In the genomic region with DNA sequence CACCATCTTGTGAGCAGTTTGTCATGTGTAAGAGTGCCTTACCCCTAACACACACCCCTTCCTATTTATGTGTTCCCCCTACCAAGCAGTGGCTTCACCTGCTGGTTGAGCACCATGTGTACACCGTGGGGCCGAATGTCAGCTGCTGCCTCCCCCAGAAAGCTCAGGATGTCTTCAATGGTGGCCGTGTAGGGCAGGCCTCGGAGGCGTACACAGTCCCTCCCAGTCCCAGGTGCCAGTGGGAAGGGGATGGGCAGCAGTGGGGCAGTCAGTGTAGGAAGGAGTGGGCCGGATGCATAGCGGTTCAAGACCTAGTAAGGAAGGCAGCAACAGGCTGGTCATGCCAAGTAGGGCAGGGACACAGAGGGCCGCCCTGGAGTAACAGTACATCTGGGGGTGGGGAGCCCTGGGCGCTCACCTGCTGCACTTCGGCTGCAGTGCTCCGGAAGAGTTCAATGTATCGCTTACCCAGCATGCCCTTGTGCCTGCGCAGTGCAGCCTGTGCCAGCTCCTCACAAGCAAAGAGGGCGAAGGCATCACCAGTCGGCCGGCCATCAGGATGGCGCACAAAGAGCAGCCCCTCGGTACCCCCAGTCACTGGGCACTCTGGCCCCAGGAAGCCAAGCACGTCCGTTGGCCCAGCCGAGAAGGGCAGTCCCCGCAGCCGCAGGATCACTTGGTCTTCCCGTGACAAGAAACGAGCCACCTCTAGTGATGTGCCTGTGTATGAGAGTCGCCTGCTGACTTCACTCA, we compare ENCODE assay signal across 19 cellular contexts. TPM values are rescaled to one million over a fixed set of nuclear protein-coding genes. Genes with fewer than 3 reads are reported as not detected.
DNase-seq lines count a peak whose midpoint lies in the region; ATAC-seq, FAIRE-seq and TF ChIP-seq lines count a peak whose summit lies in the region.
"Had no signal": no experiment of that assay in that cellular context is flagged by ENCODE, and none has a peak within 500 bp of the region (broad histone marks: within the 10 kb centered on the region; RNA-seq: fewer than 3 reads in every experiment).

No MANE protein-coding gene starts in this region.

- POLR2A ChIA-PET in activated CD8-positive, alpha-beta T cell treated with anti-CD3 and anti-CD28 coated beads for 36 hours (lab: Charles Lee), result interaction anchor here (0.6 to 1.4 kb wide), 2 partner anchors 13 to 36 kb away, joined by 3 read pairs; a partner anchor contains a TSS
- POLR2A ChIA-PET in activated CD8-positive, alpha-beta T cell treated with anti-CD3 and anti-CD28 coated beads, Interleukin-2, amount 10 ng/mL, durations not matched to agents 7 days and 5 days (lab: Charles Lee), result no interaction called here

- H3K27ac Mint-ChIP-seq in activated CD8-positive, alpha-beta T cell treated with anti-CD3 and anti-CD28 coated beads for 36 hours, result peak overlapping the region; percentile 3
- H3K27ac Mint-ChIP-seq in activated CD8-positive, alpha-beta T cell treated with anti-CD3 and anti-CD28 coated beads, Interleukin-2, amount 10 ng/mL, durations not matched to agents 7 days and 5 days, result no peak overlapping the region
- peak overlapping the region; percentile 69 for H3K27ac Mint-ChIP-seq in T-helper 17 cell

- WGBS in stomach, 5 donors, result 80 to 88% (median 83%) methylated on average over 20 to 26 of the region's 26 CpGs

- H3K36me3 Mint-ChIP-seq in activated CD8-positive, alpha-beta T cell treated with anti-CD3 and anti-CD28 coated beads for 36 hours (ENCODE audit: low read depth), result peaks cover 7% of the 10 kb centered on the region
- H3K36me3 Mint-ChIP-seq in activated CD8-positive, alpha-beta T cell treated with anti-CD3 and anti-CD28 coated beads, Interleukin-2, amount 10 ng/mL, durations not matched to agents 7 days and 5 days (ENCODE audit: low read depth), result peaks cover 30% of the 10 kb centered on the region
- H3K36me3 Mint-ChIP-seq in T-helper 17 cell (ENCODE audit: low read depth), result no peaks in the 10 kb centered on the region

- no peak overlapping the region for H3K4me3 ChIP-seq in kidney (ENCODE audit: low read length in 2 of 2)
- H3K4me3 ChIP-seq in stomach, result no peak overlapping the region
- H3K4me3 ChIP-seq: A549; BLaER1 treated with 17β-estradiol and CSF1 and Interleukin-3, amounts not matched to agents 10 nM and 100 nM had no signal

- H3K4me1 Mint-ChIP-seq in activated CD8-positive, alpha-beta T cell treated with anti-CD3 and anti-CD28 coated beads for 36 hours (ENCODE audit: low read depth), result peaks cover 44% of the 10 kb centered on the region
- H3K4me1 Mint-ChIP-seq in activated CD8-positive, alpha-beta T cell treated with anti-CD3 and anti-CD28 coated beads, Interleukin-2, amount 10 ng/mL, durations not matched to agents 7 days and 5 days (ENCODE audit: low read depth), result peaks cover 46% of the 10 kb centered on the region
- H3K4me1 Mint-ChIP-seq in T-helper 17 cell, result peaks cover 24% of the 10 kb centered on the region

- H3K27ac ChIP-seq in kidney (ENCODE audit: low read depth in 2 of 2, low read length in 2 of 2) (no peak overlapping the region), stomach (no peak overlapping the region)
- H3K27ac ChIP-seq: A549 had no signal

- no peaks in the 10 kb centered on the region for H3K9me3 Mint-ChIP-seq in activated CD8-positive, alpha-beta T cell treated with anti-CD3 and anti-CD28 coated beads for 36 hours
- H3K9me3 Mint-ChIP-seq in activated CD8-positive, alpha-beta T cell treated with anti-CD3 and anti-CD28 coated beads, Interleukin-2, amount 10 ng/mL, durations not matched to agents 7 days and 5 days (ENCODE audit: insufficient read depth), result no peaks in the 10 kb centered on the region

- no peak for TF ChIP-seq POLR2A in stomach (IDR thresholded peaks at IDR 0.05)

- DNase-seq in activated CD8-positive, alpha-beta T cell treated with anti-CD3 and anti-CD28 coated beads for 36 hours, result no peak
- no peak for DNase-seq in activated CD8-positive, alpha-beta T cell treated with anti-CD3 and anti-CD28 coated beads, Interleukin-2, amount 10 ng/mL, durations not matched to agents 7 days and 5 days
- DNase-seq in T-helper 17 cell (no peak), kidney (peak; percentile 69), posterior vena cava (ENCODE audit: low spot score) (peak; percentile 55), left ventricle myocardium superior (no peak), stomach (no peak)
- DNase-seq: CD8-positive, alpha-beta memory T cell; DMS79 treated with DMSO at 0.1 percent for 48 hours; NCI-H1105 treated with DMSO at 0.1 percent for 48 hours; NCI-H1694 treated with DMSO at 0.1 percent for 48 hours; NCI-H2107; NCI-H226; NCI-H524 treated with DMSO at 0.1 percent for 48 hours had no signal

- H3K27me3 ChIP-seq in stomach, result peaks cover 0 to 5% (median 0%) of the 10 kb centered on the region in 3 donors
- H3K27me3 ChIP-seq: BLaER1 treated with 17β-estradiol and CSF1 and Interleukin-3, amounts not matched to agents 10 nM and 100 nM had no signal

- H3K4me1 ChIP-seq in kidney (ENCODE audit: control insufficient read depth in 1 of 2, insufficient read depth in 1 of 2, low read depth in 1 of 2, low read length in 2 of 2) (peaks cover 23 to 26% of the 10 kb centered on the region in 2 donors), stomach (peaks cover 36 to 80% (median 60%) of the 10 kb centered on the region in 4 donors)

- no peaks in the 10 kb centered on the region for H3K9me3 ChIP-seq in T-helper 17 cell (ENCODE audit: control insufficient read depth, low read length, poor library complexity, severe bottlenecking)
- no peaks in the 10 kb centered on the region for H3K9me3 ChIP-seq in kidney (ENCODE audit: control insufficient read depth in 1 of 2, low read length in 2 of 2)
- no peaks in the 10 kb centered on the region for H3K9me3 ChIP-seq in stomach
- H3K9me3 ChIP-seq: A549 had no signal

- H3K9ac ChIP-seq in kidney (ENCODE audit: low read length in 2 of 2), result no peak overlapping the region

- H3K4me3 Mint-ChIP-seq in activated CD8-positive, alpha-beta T cell treated with anti-CD3 and anti-CD28 coated beads for 36 hours, result no peak overlapping the region
- no peak overlapping the region for H3K4me3 Mint-ChIP-seq in activated CD8-positive, alpha-beta T cell treated with anti-CD3 and anti-CD28 coated beads, Interleukin-2, amount 10 ng/mL, durations not matched to agents 7 days and 5 days
- H3K4me3 Mint-ChIP-seq in T-helper 17 cell, result no peak overlapping the region

- CTCF ChIA-PET in activated CD8-positive, alpha-beta T cell treated with anti-CD3 and anti-CD28 coated beads for 36 hours (lab: Charles Lee), result no interaction called here
- CTCF ChIA-PET in activated CD8-positive, alpha-beta T cell treated with anti-CD3 and anti-CD28 coated beads, Interleukin-2, amount 10 ng/mL, durations not matched to agents 7 days and 5 days (lab: Charles Lee), result no interaction called here

- no peak for TF ChIP-seq EP300 in stomach (IDR thresholded peaks at IDR 0.05)

- FAIRE-seq in kidney (lab: Jason Lieb, UNC), result no peak
- FAIRE-seq: A549, D721Med had no signal

- ATAC-seq in activated CD8-positive, alpha-beta T cell treated with anti-CD3 and anti-CD28 coated beads for 36 hours, result no peak
- no peak for ATAC-seq in activated CD8-positive, alpha-beta T cell treated with anti-CD3 and anti-CD28 coated beads, Interleukin-2, amount 10 ng/mL, durations not matched to agents 7 days and 5 days
- ATAC-seq in T-helper 17 cell, result no peak
- ATAC-seq in left ventricle myocardium superior, result no peak
- ATAC-seq in GM19463 (IDR thresholded peaks at IDR 0.05; ENCODE audit: unreplicated experiment), result no peak
- ATAC-seq: A549 had no signal

- H3K36me3 ChIP-seq in kidney (ENCODE audit: control insufficient read depth in 1 of 2, insufficient read depth in 2 of 2, low read length in 2 of 2) (peaks cover 19 to 31% of the 10 kb centered on the region in 2 donors), stomach (peaks cover 26 to 55% (median 44%) of the 10 kb centered on the region in 4 donors)

- intact Hi-C loops in activated CD8-positive, alpha-beta T cell treated with anti-CD3 and anti-CD28 coated beads for 36 hours (cut with micrococcal nuclease), result no loop called here
- intact Hi-C loops in kidney (cut with DNase I) (no loop called here), posterior vena cava (cut with DNase I) (loop anchor here in 1 of 2 donors (5.0 kb wide), 1 partner anchor 139 kb away; no protein-coding TSS in a partner anchor), left ventricle myocardium superior (cut with micrococcal nuclease) (no loop called here), stomach (cut with DNase I; ENCODE audit: low total_unique reads) (no loop called here)

- no peak for TF ChIP-seq CTCF in activated CD8-positive, alpha-beta T cell treated with anti-CD3 and anti-CD28 coated beads for 36 hours (IDR thresholded peaks at IDR 0.05)
- no peak for TF ChIP-seq CTCF in kidney (IDR thresholded peaks at IDR 0.05; ENCODE audit: borderline replicate concordance, extremely low read depth, insufficient read depth)
- no peak for TF ChIP-seq CTCF in stomach (IDR thresholded peaks at IDR 0.05)

- H3K27me3 Mint-ChIP-seq in activated CD8-positive, alpha-beta T cell treated with anti-CD3 and anti-CD28 coated beads for 36 hours, result no peaks in the 10 kb centered on the region
- no peaks in the 10 kb centered on the region for H3K27me3 Mint-ChIP-seq in activated CD8-positive, alpha-beta T cell treated with anti-CD3 and anti-CD28 coated beads, Interleukin-2, amount 10 ng/mL, durations not matched to agents 7 days and 5 days (ENCODE audit: low read depth)
- H3K27me3 Mint-ChIP-seq in T-helper 17 cell, result no peaks in the 10 kb centered on the region

RNA-seq across cellular contexts. Expression of a gene that starts 4.4 kb away (rescaled TPM):
- total RNA-seq in activated CD8-positive, alpha-beta T cell treated with anti-CD3 and anti-CD28 coated beads for 36 hours, result under 1 TPM; 0.65 to 0.77 TPM
- total RNA-seq in activated CD8-positive, alpha-beta T cell treated with anti-CD3 and anti-CD28 coated beads, Interleukin-2, amount 10 ng/mL, durations not matched to agents 7 days and 5 days, result under 1 TPM in 1 of 2 experiments, not detected in 1; 0.18 TPM
- total RNA-seq in T-helper 17 cell (under 1 TPM; 0.10 to 0.16 TPM), kidney (32.9 TPM), posterior vena cava (under 1 TPM in 1 of 2 donors, not detected in 1; 0.23 TPM), left ventricle myocardium superior (0.87 TPM), stomach (100 to 1,000 TPM in 1 of 5 donors, 10 to 100 TPM in 4; 19.8 to 184 (median 76.3) TPM)
- polyA plus RNA-seq in kidney (ENCODE audit: insufficient read depth, low read depth, low replicate concordance) (19.1 TPM), stomach (10 to 100 TPM; 21.5 to 36.9 (median 31.2) TPM)
- total RNA-seq: H4 had no signal

RNA-seq across cellular contexts. Expression of a gene that starts 13.6 kb away (rescaled TPM):
- total RNA-seq in activated CD8-positive, alpha-beta T cell treated with anti-CD3 and anti-CD28 coated beads for 36 hours, result 1 to 10 TPM; 6.7 to 6.8 TPM
- total RNA-seq in activated CD8-positive, alpha-beta T cell treated with anti-CD3 and anti-CD28 coated beads, Interleukin-2, amount 10 ng/mL, durations not matched to agents 7 days and 5 days, result 1 to 10 TPM; 8.6 to 9.4 TPM
- total RNA-seq in T-helper 17 cell (1 to 10 TPM; 6.6 to 7.4 TPM), kidney (35.1 TPM), posterior vena cava (10 to 100 TPM; 11.6 to 21.9 TPM), left ventricle myocardium superior (33.8 TPM), stomach (10 to 100 TPM in 2 of 5 donors, 1 to 10 TPM in 3; 3.5 to 16.5 (median 9.8) TPM)
- polyA plus RNA-seq in kidney (ENCODE audit: insufficient read depth, low read depth, low replicate concordance) (44.4 TPM), stomach (1 to 10 TPM; 4.4 to 6.0 (median 5.8) TPM)

RNA-seq across cellular contexts. Expression of a gene that starts 32.8 kb away (rescaled TPM):
- 10 to 100 TPM; 73.8 to 76.9 TPM for total RNA-seq in activated CD8-positive, alpha-beta T cell treated with anti-CD3 and anti-CD28 coated beads for 36 hours
- total RNA-seq in activated CD8-positive, alpha-beta T cell treated with anti-CD3 and anti-CD28 coated beads, Interleukin-2, amount 10 ng/mL, durations not matched to agents 7 days and 5 days, result 10 to 100 TPM; 84.1 to 85.0 TPM
- total RNA-seq in T-helper 17 cell (100 to 1,000 TPM; 148 to 171 TPM), kidney (24.0 TPM), posterior vena cava (10 to 100 TPM; 28.4 to 39.7 TPM), left ventricle myocardium superior (38.2 TPM), stomach (10 to 100 TPM; 11.9 to 66.1 (median 17.2) TPM)
- polyA plus RNA-seq in kidney (ENCODE audit: insufficient read depth, low read depth, low replicate concordance) (5.0 TPM), stomach (1 to 10 TPM; 2.9 to 6.0 (median 4.2) TPM)

Comparison
In these comparisons a context has a peak if more than half of its experiments do, and no peak if none do; other contexts are left out.
1. DNase-seq: peak in kidney (single experiment) and posterior vena cava (single experiment); none in activated CD8-positive, alpha-beta T cell treated with anti-CD3 and anti-CD28 coated beads for 36 hours (single experiment), activated CD8-positive, alpha-beta T cell treated with anti-CD3 and anti-CD28 coated beads, Interleukin-2, amount 10 ng/mL, durations not matched to agents 7 days and 5 days (single experiment), T-helper 17 cell (0 of 3), left ventricle myocardium superior (single experiment) and stomach (single experiment).
2. RNA of a gene that starts 4.4 kb away (total RNA-seq): 19.8 to 184 TPM in stomach and 32.9 TPM in kidney (single experiment); 0.87 TPM in left ventricle myocardium superior (single experiment), 0.65 to 0.77 TPM in activated CD8-positive, alpha-beta T cell treated with anti-CD3 and anti-CD28 coated beads for 36 hours, 0.23 TPM in posterior vena cava, 0.18 TPM in activated CD8-positive, alpha-beta T cell treated with anti-CD3 and anti-CD28 coated beads, Interleukin-2, amount 10 ng/mL, durations not matched to agents 7 days and 5 days and 0.10 to 0.16 TPM in T-helper 17 cell; every median in the first group is over 10 times any median in the second.